Comparison of ENCODE assay signal across 21 cellular contexts in the genomic region with DNA sequence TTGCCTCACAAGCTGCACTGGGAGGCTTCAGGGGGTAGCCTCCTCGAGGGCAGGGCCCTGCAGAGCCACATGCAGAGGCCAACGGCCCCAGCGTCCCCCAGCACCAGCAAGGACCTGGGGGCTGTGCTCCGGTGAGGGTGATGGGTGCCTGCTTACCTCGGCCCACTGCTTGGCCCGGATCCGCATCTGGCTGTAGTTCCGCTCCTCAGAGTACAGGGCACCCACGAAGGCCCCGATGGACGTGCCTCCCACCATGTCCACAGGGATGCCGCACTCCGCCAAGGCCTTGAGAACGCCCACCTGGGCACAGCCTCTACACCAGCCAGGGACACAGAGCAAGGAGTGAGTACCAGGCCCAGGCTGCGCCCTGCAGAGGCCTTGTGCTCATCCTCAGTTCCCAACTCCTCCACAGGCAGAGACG. TPM values are rescaled to one million over a fixed set of nuclear protein-coding genes. Genes with fewer than 3 reads are reported as not detected.
"Had no signal": no experiment of that assay in that cellular context is flagged by ENCODE, and none has a peak within 500 bp of the region (broad histone marks: within the 10 kb centered on the region; RNA-seq: fewer than 3 reads in every experiment).

No MANE protein-coding gene starts in this region.

- DNase-seq: activated B cell treated with CpG ODN at 0.5 μM for 24 hours; activated CD4-positive, alpha-beta T cell treated with anti-CD3 and anti-CD28 coated beads for 4 hours; activated CD8-positive, alpha-beta memory T cell treated with anti-CD3 and anti-CD28 coated beads, Interleukin-2, amount 50 U/mL, for 4 hours; activated effector memory CD4-positive, alpha-beta T cell treated with Interleukin-2 at 50 U/mL for 16 hours; activated T-cell treated with anti-CD3 and anti-CD28 coated beads, Interleukin-2, amount 50 U/mL, for 4 hours; cerebellar nuclear complex; effector CD4-positive, alpha-beta T cell; lower lobe of right lung; natural killer cell; stimulated activated CD4-positive, alpha-beta T cell treated with anti-CD3 and anti-CD28 coated beads, Interleukin-2, amount 100 ng/mL, for 24 hours; stimulated activated naive CD8-positive, alpha-beta T cell treated with anti-CD3 and anti-CD28 coated beads, Interleukin-15, Interleukin-2, amounts not matched to agents 100 U/mL and 50 U/mL, for 24 hours; substantia nigra; T-helper 1 cell; T-helper 9 cell had no signal

- H3K36me3 ChIP-seq: breast epithelium, lower lobe of right lung, neutrophil had no signal

- H3K4me3 ChIP-seq: breast epithelium, esophagus muscularis mucosa, gastroesophageal sphincter, heart left ventricle, lower lobe of right lung, tibial artery had no signal

- H3K4me1 ChIP-seq: breast epithelium, lower lobe of right lung, tibial artery had no signal

- H3K27ac ChIP-seq: breast epithelium, esophagus muscularis mucosa, gastroesophageal sphincter, heart left ventricle, lower lobe of right lung, neutrophil, tibial artery had no signal

- ATAC-seq: activated T-cell treated with anti-CD3 and anti-CD28 coated beads, Interleukin-2, amount 50 U/mL, for 4 hours; gastroesophageal sphincter; heart left ventricle; lower lobe of right lung; natural killer cell; stimulated activated naive CD8-positive, alpha-beta T cell treated with anti-CD3 and anti-CD28 coated beads, Interleukin-15, Interleukin-2, amounts not matched to agents 100 U/mL and 50 U/mL, for 24 hours had no signal

- H3K27me3 ChIP-seq: breast epithelium, esophagus muscularis mucosa, gastroesophageal sphincter, tibial artery had no signal

- H3K9me3 ChIP-seq: breast epithelium, esophagus muscularis mucosa, gastroesophageal sphincter, heart left ventricle, lower lobe of right lung, neutrophil, tibial artery had no signal

RNA-seq across cellular contexts. Expression of a gene that starts 26.0 kb away (rescaled TPM):
- total RNA-seq: activated B cell treated with CpG ODN at 0.5 μM for 24 hours; activated T-cell treated with anti-CD3 and anti-CD28 coated beads, Interleukin-2, amount 50 U/mL, for 4 hours; esophagus muscularis mucosa; heart left ventricle; kidney epithelial cell; natural killer cell had no signal
- polyA plus RNA-seq: heart left ventricle had no signal
